8 cellular contexts compared by ENCODE assay signal in genomic region chr5:149452007-149452664, GRCh38.
DNase-seq lines count a peak whose midpoint lies in the region; ATAC-seq, FAIRE-seq and TF ChIP-seq lines count a peak whose summit lies in the region.

No MANE protein-coding gene starts in this region.

- FAIRE-seq in keratinocyte (lab: Jason Lieb, UNC): no peak

- H3K36me3 ChIP-seq in keratinocyte (ENCODE audit: control insufficient read depth in 2 of 2, extremely low read depth in 1 of 2, insufficient read depth in 2 of 2, low read length in 2 of 2) (no peaks in the 10 kb centered on the region), spleen (no peaks in the 10 kb centered on the region)

- H3K9ac ChIP-seq in keratinocyte (ENCODE audit: control insufficient read depth, extremely low read depth, insufficient read depth, low read length): no peak overlapping the region

- WGBS in spleen, 5 donors: 30 to 48% (median 32%) methylated on average over 10 to 11 of the region's 11 CpGs

- H3K4me3 Mint-ChIP-seq in activated T-cell treated with anti-CD3 and anti-CD28 coated beads, Interleukin-2, amount 50 U/mL, for 72 hours: no peak overlapping the region

- no peak for TF ChIP-seq POLR2A in spleen (IDR thresholded peaks at IDR 0.05)

- H3K27me3 ChIP-seq in keratinocyte (ENCODE audit: control insufficient read depth, extremely low read depth, insufficient read depth, low read length): no peaks in the 10 kb centered on the region
- H3K27me3 ChIP-seq in spleen (replicated peaks in 1 of 7): no peaks in the 10 kb centered on the region

- H3K4me3 ChIP-seq in astrocyte of the spinal cord (ENCODE audit: low read depth, low read length) (no peak overlapping the region), keratinocyte (ENCODE audit: control insufficient read depth in 2 of 3, extremely low read depth in 1 of 3, insufficient read depth in 2 of 3, low read depth in 1 of 3, low read length in 3 of 3) (no peak overlapping the region), spleen (no peak overlapping the region)

- no peak overlapping the region for H3K4me2 ChIP-seq in keratinocyte (ENCODE audit: control insufficient read depth, extremely low read depth, insufficient read depth, low read depth, low read length)

- dilution Hi-C loops in keratinocyte (cut with MboI; ENCODE audit: extremely low pct_ligation_motif_present, low sequenced_read_pairs): no loop called here

- ATAC-seq in activated T-cell treated with anti-CD3 and anti-CD28 coated beads, Interleukin-2, amount 50 U/mL, for 72 hours (replicated peaks in 1 of 2): no peak
- ATAC-seq in HG03521 (IDR thresholded peaks at IDR 0.05; ENCODE audit: unreplicated experiment): no peak

- in situ Hi-C loops in astrocyte of the spinal cord (cut with HindIII; ENCODE audit: low sequenced_read_pairs): no loop called here

- H3K9me1 ChIP-seq in keratinocyte (ENCODE audit: control insufficient read depth, extremely low read depth, insufficient read depth, low read length): no peaks in the 10 kb centered on the region

- no peaks in the 10 kb centered on the region for H4K20me1 ChIP-seq in keratinocyte (ENCODE audit: control insufficient read depth, extremely low read depth, insufficient read depth, low read length)

- peaks cover 6% of the 10 kb centered on the region for H3K4me1 Mint-ChIP-seq in activated T-cell treated with anti-CD3 and anti-CD28 coated beads, Interleukin-2, amount 50 U/mL, for 72 hours (ENCODE audit: low read depth)

- H3K36me3 Mint-ChIP-seq in activated T-cell treated with anti-CD3 and anti-CD28 coated beads, Interleukin-2, amount 50 U/mL, for 72 hours (ENCODE audit: insufficient read depth in 2 of 2): no peaks in the 10 kb centered on the region

- DNase-seq in HT-29 (ENCODE audit: low spot score) (peak; percentile 97), astrocyte of the spinal cord (ENCODE audit: low read depth, low spot score) (peak; percentile 50), keratinocyte (ENCODE audit: low read depth, low spot score) (no peak), spleen (no peak), AG08396 (ENCODE audit: low spot score) (no peak), GOT3 (lab: John Stamatoyannopoulos, UW) (no peak)
- no peak for DNase-seq in activated T-cell treated with anti-CD3 and anti-CD28 coated beads, Interleukin-2, amount 50 U/mL, for 72 hours

- no peak overlapping the region for H3K27ac Mint-ChIP-seq in activated T-cell treated with anti-CD3 and anti-CD28 coated beads, Interleukin-2, amount 50 U/mL, for 72 hours

- intact Hi-C loops in spleen (cut with DNase I; ENCODE audit: low total_unique reads): no loop called here

- no peaks in the 10 kb centered on the region for H3K27me3 Mint-ChIP-seq in activated T-cell treated with anti-CD3 and anti-CD28 coated beads, Interleukin-2, amount 50 U/mL, for 72 hours (ENCODE audit: low read depth)

- H2AFZ ChIP-seq in keratinocyte (ENCODE audit: control insufficient read depth, low read length): peak overlapping the region; percentile 38

- H3K9me3 ChIP-seq in keratinocyte (ENCODE audit: control insufficient read depth, low read depth, low read length) (no peaks in the 10 kb centered on the region), spleen (no peaks in the 10 kb centered on the region)

- peaks cover 31% of the 10 kb centered on the region for H3K4me1 ChIP-seq in keratinocyte (ENCODE audit: control insufficient read depth, extremely low read depth, insufficient read depth, low read length)
- H3K4me1 ChIP-seq in spleen: peaks cover 19 to 44% (median 30%) of the 10 kb centered on the region in 6 donors

- H3K27ac ChIP-seq in keratinocyte (ENCODE audit: control insufficient read depth, insufficient read depth, low read length): no peak overlapping the region
- H3K27ac ChIP-seq in spleen: peak overlapping the region; percentile 58 to 91 (median 80)

- TF ChIP-seq CTCF in astrocyte of the spinal cord (IDR thresholded peaks at IDR 0.05; ENCODE audit: low read depth, low read length) (no peak), keratinocyte (optimal IDR thresholded peaks at IDR 0.05 in 1 of 3, IDR thresholded peaks at IDR 0.05 in 1 of 3, conservative IDR thresholded peaks at IDR 0.05 in 1 of 3; ENCODE audit: extremely low read depth in 1 of 3, insufficient read depth in 2 of 3, low read length in 3 of 3) (no peak), spleen (IDR thresholded peaks at IDR 0.05 in 8 of 11, conservative IDR thresholded peaks at IDR 0.05 in 3 of 11) (no peak)

- H3K79me2 ChIP-seq in keratinocyte (ENCODE audit: control insufficient read depth, insufficient read depth, low read length): no peaks in the 10 kb centered on the region

- H3K9me3 Mint-ChIP-seq in activated T-cell treated with anti-CD3 and anti-CD28 coated beads, Interleukin-2, amount 50 U/mL, for 72 hours: no peaks in the 10 kb centered on the region

Comparison
In these comparisons a context has a peak if more than half of its experiments do, and no peak if none do; other contexts are left out.
1. DNase-seq: peak in HT-29 (single experiment) and astrocyte of the spinal cord (single experiment); none in keratinocyte (single experiment), spleen (single experiment), activated T-cell treated with anti-CD3 and anti-CD28 coated beads, Interleukin-2, amount 50 U/mL, for 72 hours (0 of 2), AG08396 (single experiment) and GOT3 (single experiment).